In the genomic region with DNA sequence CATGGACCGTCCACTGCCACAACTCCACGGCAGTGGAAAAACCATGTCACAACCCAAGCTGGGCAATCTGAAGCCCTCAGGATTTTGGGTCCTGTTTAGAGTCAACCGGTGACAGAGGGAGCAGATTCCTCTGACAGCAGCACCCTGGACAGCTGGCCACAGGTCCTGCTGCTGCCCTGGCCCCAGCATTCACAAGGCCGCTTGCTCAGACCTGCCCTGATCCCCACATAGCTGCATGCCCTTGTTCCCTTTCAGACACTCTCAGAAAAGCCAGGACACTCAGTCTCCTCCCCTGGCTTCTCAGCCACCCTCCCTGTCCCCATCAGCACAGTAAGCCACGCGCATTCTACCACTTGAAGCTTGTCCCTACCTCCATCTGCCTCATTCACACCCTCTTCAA, we compare ENCODE assay signal across 12 cellular contexts. TPM values are rescaled to one million over a fixed set of nuclear protein-coding genes. Genes with fewer than 3 reads are reported as not detected.
DNase-seq lines count a peak whose midpoint lies in the region; ATAC-seq, FAIRE-seq and TF ChIP-seq lines count a peak whose summit lies in the region.
"Had no signal": no experiment of that assay in that cellular context is flagged by ENCODE, and none has a peak within 500 bp of the region (broad histone marks: within the 10 kb centered on the region; RNA-seq: fewer than 3 reads in every experiment).

No MANE protein-coding gene starts in this region.

- H3K27me3 Mint-ChIP-seq in CD4-positive, CD25-positive, alpha-beta regulatory T cell: peaks cover 5% of the 10 kb centered on the region
- peaks cover 0 to 4% of the 10 kb centered on the region in 2 donors for H3K27me3 Mint-ChIP-seq in natural killer cell treated with Interleukin-12 subunit alpha and Interleukin-12 subunit beta and Interleukin-15 and Interleukin-18, amount 100 ng/mL, for 72 hours

- H2AFZ ChIP-seq in KMS-11 (ENCODE audit: low read depth): no peak overlapping the region

- no peak for ATAC-seq in CD4-positive, CD25-positive, alpha-beta regulatory T cell (ENCODE audit: low read depth in 2 of 2)
- no peak for ATAC-seq in natural killer cell treated with Interleukin-12 subunit alpha and Interleukin-12 subunit beta and Interleukin-15 and Interleukin-18, amount 100 ng/mL, for 72 hours
- no peak for ATAC-seq in HG03469 (IDR thresholded peaks at IDR 0.05; ENCODE audit: unreplicated experiment)
- ATAC-seq in GM21529 (IDR thresholded peaks at IDR 0.05; ENCODE audit: unreplicated experiment): no peak

- TF ChIP-seq CTCF in KMS-11 (conservative IDR thresholded peaks at IDR 0.05; ENCODE audit: low read depth, low read length): no peak
- TF ChIP-seq CTCF in cardiac fibroblast (IDR thresholded peaks at IDR 0.05; ENCODE audit: low read depth, low read length): no peak

- H3K27ac Mint-ChIP-seq in CD4-positive, CD25-positive, alpha-beta regulatory T cell: peak overlapping the region in 2 of 3 donors; percentile 47 to 59
- H3K27ac Mint-ChIP-seq in natural killer cell treated with Interleukin-12 subunit alpha and Interleukin-12 subunit beta and Interleukin-15 and Interleukin-18, amount 100 ng/mL, for 72 hours: peak overlapping the region; percentile 84 to 87

- H4K20me1 ChIP-seq in KMS-11 (ENCODE audit: insufficient read depth): no peaks in the 10 kb centered on the region

- H3K36me3 Mint-ChIP-seq in CD4-positive, CD25-positive, alpha-beta regulatory T cell: peaks cover 24% of the 10 kb centered on the region
- peaks cover 13% of the 10 kb centered on the region for H3K36me3 Mint-ChIP-seq in natural killer cell treated with Interleukin-12 subunit alpha and Interleukin-12 subunit beta and Interleukin-15 and Interleukin-18, amount 100 ng/mL, for 72 hours

- H3K9ac ChIP-seq in KMS-11: no peak overlapping the region

- peaks cover 9 to 44% (median 20%) of the 10 kb centered on the region in 4 donors for H3K4me1 Mint-ChIP-seq in CD4-positive, CD25-positive, alpha-beta regulatory T cell
- peaks cover 23 to 32% of the 10 kb centered on the region in 2 donors for H3K4me1 Mint-ChIP-seq in natural killer cell treated with Interleukin-12 subunit alpha and Interleukin-12 subunit beta and Interleukin-15 and Interleukin-18, amount 100 ng/mL, for 72 hours (ENCODE audit: low read depth in 2 of 2)

- peak overlapping the region; percentile 11 to 98 (median 72) for H3K4me3 Mint-ChIP-seq in CD4-positive, CD25-positive, alpha-beta regulatory T cell
- peak overlapping the region; percentile 99 for H3K4me3 Mint-ChIP-seq in natural killer cell treated with Interleukin-12 subunit alpha and Interleukin-12 subunit beta and Interleukin-15 and Interleukin-18, amount 100 ng/mL, for 72 hours

- H3K9me3 ChIP-seq in CD4-positive, CD25-positive, alpha-beta regulatory T cell (ENCODE audit: control insufficient read depth in 2 of 2, low read length in 2 of 2): no peaks in the 10 kb centered on the region
- H3K9me3 ChIP-seq: neutrophil had no signal

- H3K4me3 ChIP-seq in CD4-positive, CD25-positive, alpha-beta regulatory T cell (ENCODE audit: low read depth, low read length): no peak overlapping the region
- H3K4me3 ChIP-seq in KMS-11 (IDR thresholded peaks at IDR 0.05; ENCODE audit: insufficient read depth, low read depth, low read length) (no peak overlapping the region), cardiac fibroblast (replicated peaks in 1 of 2; ENCODE audit: low read depth in 2 of 2, low read length in 2 of 2) (peak overlapping the region; percentile 90 to 94)

- H3K27me3 ChIP-seq in CD4-positive, CD25-positive, alpha-beta regulatory T cell (ENCODE audit: control insufficient read depth, insufficient read depth, low read length): no peaks in the 10 kb centered on the region
- H3K27me3 ChIP-seq in KMS-11 (ENCODE audit: insufficient read depth, low read depth): no peaks in the 10 kb centered on the region; the same call in 1 of the 2 replicates

- H3K36me3 ChIP-seq in CD4-positive, CD25-positive, alpha-beta regulatory T cell (ENCODE audit: control insufficient read depth, insufficient read depth, low read length): peaks cover 43% of the 10 kb centered on the region
- H3K36me3 ChIP-seq in KMS-11 (ENCODE audit: insufficient read depth): no peaks in the 10 kb centered on the region

- no peak for FAIRE-seq in frontal cortex (lab: Jason Lieb, UNC)
- FAIRE-seq: G401.6 had no signal

- no peak for DNase-seq in CD4-positive, CD25-positive, alpha-beta regulatory T cell
- DNase-seq in cardiac fibroblast (ENCODE audit: low read depth in 2 of 2) (no peak), frontal cortex (ENCODE audit: low spot score in 2 of 2) (no peak)
- DNase-seq in natural killer cell treated with Interleukin-12 subunit alpha and Interleukin-12 subunit beta and Interleukin-15 and Interleukin-18, amount 100 ng/mL, for 72 hours (ENCODE audit: low spot score): no peak
- no peak for DNase-seq in stimulated activated naive CD4-positive, alpha-beta T cell (lab: John Stamatoyannopoulos, UW)
- DNase-seq: NCI-H748 treated with DMSO at 0.1 percent for 48 hours had no signal

- peaks cover 15% of the 10 kb centered on the region for H3K79me2 ChIP-seq in KMS-11 (ENCODE audit: insufficient read depth, low read depth)

- peak overlapping the region; percentile 95; the same call in 1 of the 2 replicates for H3K4me2 ChIP-seq in KMS-11

- H3K27ac ChIP-seq in CD4-positive, CD25-positive, alpha-beta regulatory T cell (ENCODE audit: insufficient read depth, low read length, poor library complexity, severe bottlenecking): no peak overlapping the region
- no peak overlapping the region for H3K27ac ChIP-seq in KMS-11
- H3K27ac ChIP-seq: epithelial cell of prostate, neutrophil had no signal

- peaks cover 0 to 2% (median 0%) of the 10 kb centered on the region in 7 donors for H3K9me3 Mint-ChIP-seq in CD4-positive, CD25-positive, alpha-beta regulatory T cell
- H3K9me3 Mint-ChIP-seq in natural killer cell treated with Interleukin-12 subunit alpha and Interleukin-12 subunit beta and Interleukin-15 and Interleukin-18, amount 100 ng/mL, for 72 hours: no peaks in the 10 kb centered on the region

- peaks cover 18% of the 10 kb centered on the region for H3K4me1 ChIP-seq in CD4-positive, CD25-positive, alpha-beta regulatory T cell (ENCODE audit: control insufficient read depth, insufficient read depth, low read length, poor library complexity, severe bottlenecking)
- peaks cover 4% of the 10 kb centered on the region for H3K4me1 ChIP-seq in KMS-11 (ENCODE audit: low read depth, poor library complexity, severe bottlenecking)

RNA-seq across cellular contexts. Expression of a gene that starts 1.6 kb away (rescaled TPM):
- total RNA-seq in CD4-positive, CD25-positive, alpha-beta regulatory T cell: 77.6 TPM
- 100 to 1,000 TPM; 309 to 330 (median 327) TPM for polyA plus RNA-seq in CD4-positive, CD25-positive, alpha-beta regulatory T cell
- total RNA-seq in natural killer cell treated with Interleukin-12 subunit alpha and Interleukin-12 subunit beta and Interleukin-15 and Interleukin-18, amount 100 ng/mL, for 72 hours: 100 to 1,000 TPM; 117 to 131 TPM
- 95.0 TPM for total RNA-seq in frontal cortex

RNA-seq across cellular contexts. Expression of a gene that starts 6.0 kb away (rescaled TPM):
- total RNA-seq in CD4-positive, CD25-positive, alpha-beta regulatory T cell: not detected
- polyA plus RNA-seq in CD4-positive, CD25-positive, alpha-beta regulatory T cell: not detected
- total RNA-seq in natural killer cell treated with Interleukin-12 subunit alpha and Interleukin-12 subunit beta and Interleukin-15 and Interleukin-18, amount 100 ng/mL, for 72 hours: not detected
- 0.41 TPM for total RNA-seq in frontal cortex

Comparison
In these comparisons a context has a peak if more than half of its experiments do, and no peak if none do; other contexts are left out.
1. H3K4me3 ChIP-seq: peak in cardiac fibroblast (2 of 2); none in CD4-positive, CD25-positive, alpha-beta regulatory T cell (single experiment) and KMS-11 (single experiment).